Comparison of ENCODE assay signal across 1 cellular context in genomic region chr2:132268533-132269518, GRCh38.
TF ChIP-seq lines count a peak whose summit lies in the region.
"Not testable (repeated sequence)": the region's sequence is repeated elsewhere in the genome, so short reads cannot be mapped to it uniquely, and the experiment has no call there.

No MANE protein-coding gene starts in this region.

TF ChIP-seq in HepG2, 621 proteins besides CTCF, POLR2A, EP300 and RAD21 (continued from another document):
- TF ChIP-seq PAXIP1 (CRISPR knock-in tag; conservative IDR thresholded peaks at IDR 0.05) (0 out of 2 replicates have a peak, but pooled peaks have one; percentile 21), SOX13 (CRISPR knock-in tag; conservative IDR thresholded peaks at IDR 0.05 in 1 of 2, IDR thresholded peaks at IDR 0.05 in 1 of 2) (peak in 1 of 2 experiments; percentile 39; a peak in 1 of 4 replicates), KDM2A (CRISPR knock-in tag; IDR thresholded peaks at IDR 0.05; ENCODE audit: borderline replicate concordance, low read depth) (0 out of 2 replicates have a peak, but pooled peaks have one; percentile 33), ZNF441 (CRISPR knock-in tag; IDR thresholded peaks at IDR 0.05; ENCODE audit: borderline replicate concordance) (peak; percentile 98), SMC3 (IDR thresholded peaks at IDR 0.05; ENCODE audit: low read length) (peak; percentile 48; the same call in 1 of the 2 replicates), SALL2 (CRISPR knock-in tag; IDR thresholded peaks at IDR 0.05) (0 out of 2 replicates have a peak, but pooled peaks have one; percentile 41), SOX6 (CRISPR knock-in tag; IDR thresholded peaks at IDR 0.05) (peak; percentile 36; the same call in 1 of the 2 replicates)
- TF ChIP-seq SOX13, SOX6 (IDR thresholded peaks at IDR 0.05): not testable (repeated sequence)
- TF ChIP-seq, protein P1, sequence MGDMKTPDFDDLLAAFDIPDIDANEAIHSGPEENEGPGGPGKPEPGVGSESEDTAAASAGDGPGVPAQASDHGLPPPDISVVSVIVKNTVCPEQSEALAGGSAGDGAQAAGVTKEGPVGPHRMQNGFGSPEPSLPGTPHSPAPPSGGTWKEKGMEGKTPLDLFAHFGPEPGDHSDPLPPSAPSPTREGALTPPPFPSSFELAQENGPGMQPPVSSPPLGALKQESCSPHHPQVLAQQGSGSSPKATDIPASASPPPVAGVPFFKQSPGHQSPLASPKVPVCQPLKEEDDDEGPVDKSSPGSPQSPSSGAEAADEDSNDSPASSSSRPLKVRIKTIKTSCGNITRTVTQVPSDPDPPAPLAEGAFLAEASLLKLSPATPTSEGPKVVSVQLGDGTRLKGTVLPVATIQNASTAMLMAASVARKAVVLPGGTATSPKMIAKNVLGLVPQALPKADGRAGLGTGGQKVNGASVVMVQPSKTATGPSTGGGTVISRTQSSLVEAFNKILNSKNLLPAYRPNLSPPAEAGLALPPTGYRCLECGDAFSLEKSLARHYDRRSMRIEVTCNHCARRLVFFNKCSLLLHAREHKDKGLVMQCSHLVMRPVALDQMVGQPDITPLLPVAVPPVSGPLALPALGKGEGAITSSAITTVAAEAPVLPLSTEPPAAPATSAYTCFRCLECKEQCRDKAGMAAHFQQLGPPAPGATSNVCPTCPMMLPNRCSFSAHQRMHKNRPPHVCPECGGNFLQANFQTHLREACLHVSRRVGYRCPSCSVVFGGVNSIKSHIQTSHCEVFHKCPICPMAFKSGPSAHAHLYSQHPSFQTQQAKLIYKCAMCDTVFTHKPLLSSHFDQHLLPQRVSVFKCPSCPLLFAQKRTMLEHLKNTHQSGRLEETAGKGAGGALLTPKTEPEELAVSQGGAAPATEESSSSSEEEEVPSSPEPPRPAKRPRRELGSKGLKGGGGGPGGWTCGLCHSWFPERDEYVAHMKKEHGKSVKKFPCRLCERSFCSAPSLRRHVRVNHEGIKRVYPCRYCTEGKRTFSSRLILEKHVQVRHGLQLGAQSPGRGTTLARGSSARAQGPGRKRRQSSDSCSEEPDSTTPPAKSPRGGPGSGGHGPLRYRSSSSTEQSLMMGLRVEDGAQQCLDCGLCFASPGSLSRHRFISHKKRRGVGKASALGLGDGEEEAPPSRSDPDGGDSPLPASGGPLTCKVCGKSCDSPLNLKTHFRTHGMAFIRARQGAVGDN (CRISPR knock-in tag; IDR thresholded peaks at IDR 0.05), result peak; percentile 11; the same call in 1 of the 2 replicates
- TF ChIP-seq, protein P2, sequence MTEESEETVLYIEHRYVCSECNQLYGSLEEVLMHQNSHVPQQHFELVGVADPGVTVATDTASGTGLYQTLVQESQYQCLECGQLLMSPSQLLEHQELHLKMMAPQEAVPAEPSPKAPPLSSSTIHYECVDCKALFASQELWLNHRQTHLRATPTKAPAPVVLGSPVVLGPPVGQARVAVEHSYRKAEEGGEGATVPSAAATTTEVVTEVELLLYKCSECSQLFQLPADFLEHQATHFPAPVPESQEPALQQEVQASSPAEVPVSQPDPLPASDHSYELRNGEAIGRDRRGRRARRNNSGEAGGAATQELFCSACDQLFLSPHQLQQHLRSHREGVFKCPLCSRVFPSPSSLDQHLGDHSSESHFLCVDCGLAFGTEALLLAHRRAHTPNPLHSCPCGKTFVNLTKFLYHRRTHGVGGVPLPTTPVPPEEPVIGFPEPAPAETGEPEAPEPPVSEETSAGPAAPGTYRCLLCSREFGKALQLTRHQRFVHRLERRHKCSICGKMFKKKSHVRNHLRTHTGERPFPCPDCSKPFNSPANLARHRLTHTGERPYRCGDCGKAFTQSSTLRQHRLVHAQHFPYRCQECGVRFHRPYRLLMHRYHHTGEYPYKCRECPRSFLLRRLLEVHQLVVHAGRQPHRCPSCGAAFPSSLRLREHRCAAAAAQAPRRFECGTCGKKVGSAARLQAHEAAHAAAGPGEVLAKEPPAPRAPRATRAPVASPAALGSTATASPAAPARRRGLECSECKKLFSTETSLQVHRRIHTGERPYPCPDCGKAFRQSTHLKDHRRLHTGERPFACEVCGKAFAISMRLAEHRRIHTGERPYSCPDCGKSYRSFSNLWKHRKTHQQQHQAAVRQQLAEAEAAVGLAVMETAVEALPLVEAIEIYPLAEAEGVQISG (CRISPR knock-in tag; IDR thresholded peaks at IDR 0.05), result 0 out of 2 replicates have a peak, but pooled peaks have one; percentile 28
TF ChIP-seq in HepG2: peak in this region for 13; not testable (repeated sequence) for 608.
